20 cellular contexts compared by ENCODE assay signal in genomic region chr7:44261239-44261638, GRCh38.
A peak's percentile ranks its signal among the peaks of the same experiment; 100 is the strongest.
DNase-seq lines count a peak whose midpoint lies in the region; FAIRE-seq and TF ChIP-seq lines count a peak whose summit lies in the region.
"Had no signal": no experiment of that assay in that cellular context is flagged by ENCODE, and none has a peak within 500 bp of the region (broad histone marks: within the 10 kb centered on the region; RNA-seq: fewer than 3 reads in every experiment).

No MANE protein-coding gene starts in this region.

- H3K4me1 ChIP-seq in stomach = peaks cover 19 to 31% (median 23%) of the 10 kb centered on the region in 4 donors

- no peak overlapping the region for H3K4me3 ChIP-seq in stomach
- H3K4me3 ChIP-seq: breast epithelium, gastroesophageal sphincter, left lung had no signal

- intact Hi-C loops in stomach (cut with DNase I; ENCODE audit: low total_unique reads) = no loop called here

- TF ChIP-seq EP300 in stomach (IDR thresholded peaks at IDR 0.05) = no peak

- no peak for TF ChIP-seq CTCF in stomach (IDR thresholded peaks at IDR 0.05)

- H3K36me3 ChIP-seq in stomach = no peaks in the 10 kb centered on the region
- H3K36me3 ChIP-seq: breast epithelium, gastroesophageal sphincter, left lung had no signal

- FAIRE-seq in GM12892 (lab: Jason Lieb, UNC) = peak; percentile 5
- FAIRE-seq: HepG2 had no signal

- peaks cover 0 to 39% (median 6%) of the 10 kb centered on the region in 3 donors for H3K27me3 ChIP-seq in stomach
- H3K27me3 ChIP-seq: breast epithelium, gastroesophageal sphincter had no signal

- whole genome bisulfite sequencing in stomach, 5 donors = 69 to 86% (median 81%) methylated on average over 3 to 5 of the region's 5 CpGs

- no peak for TF ChIP-seq POLR2A in GM12892 (IDR thresholded peaks at IDR 0.05; ENCODE audit: low read depth, low read length)
- TF ChIP-seq POLR2A in stomach (IDR thresholded peaks at IDR 0.05) = no peak

- DNase-seq in DMS 273 (lab: John Stamatoyannopoulos, UW; ENCODE audit: unreplicated experiment) (peak; percentile 87), GM12892 (ENCODE audit: insufficient read length) (peak; percentile 48), NCI-H82 treated with DMSO at 0.1 percent for 48 hours (lab: John Stamatoyannopoulos, UW; ENCODE audit: unreplicated experiment) (peak; percentile 60), germinal center (ENCODE audit: low spot score) (peak; percentile 72), AG20443 (ENCODE audit: low spot score) (no peak), COLO829 (ENCODE audit: low spot score) (no peak), stomach (no peak), OCI-M2 (lab: John Stamatoyannopoulos, UW; ENCODE audit: unreplicated experiment) (no peak)
- DNase-seq: activated CD4-positive, alpha-beta T cell treated with anti-CD3 and anti-CD28 coated beads, Interleukin-2, amount 50 U/mL, for 48 hours; activated naive CD8-positive, alpha-beta T cell treated with anti-CD3 and anti-CD28 coated beads, Interleukin-2, amount 10 ng/mL, durations not matched to agents 7 days and 5 days; activated T-cell treated with anti-CD3 and anti-CD28 coated beads, Interleukin-2, amount 50 U/mL, for 24 hours; Caco-2; erythroblast; GDM1; left lung; NCI-H1436; NCI-H345 had no signal

- H3K9me3 ChIP-seq in stomach = no peaks in the 10 kb centered on the region
- H3K9me3 ChIP-seq: breast epithelium, Caco-2, gastroesophageal sphincter, left lung had no signal

- H3K27ac ChIP-seq in stomach = no peak overlapping the region
- H3K27ac ChIP-seq: breast epithelium, left lung had no signal

Comparison
In these comparisons a context has a peak if more than half of its experiments do, and no peak if none do; other contexts are left out.
1. DNase-seq: peak in DMS 273 (single experiment), GM12892 (single experiment), NCI-H82 treated with DMSO at 0.1 percent for 48 hours (single experiment) and germinal center (single experiment); none in AG20443 (single experiment), COLO829 (single experiment), stomach (single experiment) and OCI-M2 (single experiment).